8 cellular contexts compared by ENCODE assay signal in the genomic region with DNA sequence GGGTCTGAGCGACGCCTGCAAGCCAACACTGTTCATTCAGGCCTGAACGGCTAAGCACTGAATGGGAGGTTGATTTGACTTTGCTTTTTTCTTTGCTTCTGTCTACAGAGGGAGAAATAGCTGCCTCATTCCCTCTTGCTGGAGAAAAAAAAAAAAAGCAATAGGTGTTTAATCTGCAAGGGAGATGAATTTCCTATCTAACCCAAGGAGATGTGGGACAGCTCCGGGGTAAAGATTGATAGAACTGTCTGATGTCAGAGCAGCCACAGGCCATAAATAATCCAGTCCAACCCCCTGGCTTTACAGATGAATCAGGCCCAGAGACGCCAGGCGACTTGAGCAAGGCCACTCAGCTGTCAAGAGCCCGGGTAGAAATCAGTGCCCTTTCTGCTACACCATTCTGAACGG.
A peak's percentile ranks its signal among the peaks of the same experiment; 100 is the strongest.
DNase-seq lines count a peak whose midpoint lies in the region; ATAC-seq and TF ChIP-seq lines count a peak whose summit lies in the region.

No MANE protein-coding gene starts in this region.

- peaks cover 7% of the 10 kb centered on the region for H3K27me3 Mint-ChIP-seq in brain

- ATAC-seq in GM18861 (IDR thresholded peaks at IDR 0.05; ENCODE audit: unreplicated experiment) (no peak), HG02970 (IDR thresholded peaks at IDR 0.05; ENCODE audit: low FRiP score, unreplicated experiment) (no peak), GM18505 (IDR thresholded peaks at IDR 0.05; ENCODE audit: unreplicated experiment) (no peak)

- peak overlapping the region; percentile 98 for H3K9ac ChIP-seq in KMS-11
- H3K9ac ChIP-seq in mucosa of rectum (ENCODE audit: low read depth in 1 of 2, low read length in 2 of 2): peak overlapping the region; percentile 38 to 77

- peaks cover 8% of the 10 kb centered on the region for H3K36me3 Mint-ChIP-seq in brain

- H3K79me2 ChIP-seq in KMS-11 (ENCODE audit: insufficient read depth, low read depth): no peaks in the 10 kb centered on the region

- peaks cover 66% of the 10 kb centered on the region for H3K4me1 Mint-ChIP-seq in brain

- DNase-seq in A172 (ENCODE audit: low spot score) (peak; percentile 36), SW480 (ENCODE audit: low spot score) (no peak)

- H3K36me3 ChIP-seq in KMS-11 (ENCODE audit: insufficient read depth) (no peaks in the 10 kb centered on the region), mucosa of rectum (ENCODE audit: control insufficient read depth in 2 of 2, insufficient read depth in 2 of 2, low read length in 2 of 2) (no peaks in the 10 kb centered on the region)

- no peak for TF ChIP-seq CTCF in KMS-11 (conservative IDR thresholded peaks at IDR 0.05; ENCODE audit: low read depth, low read length)
- no peak for TF ChIP-seq CTCF in brain (conservative IDR thresholded peaks at IDR 0.05)

- no peak for TF ChIP-seq POLR2A in GM18505 (IDR thresholded peaks at IDR 0.05; ENCODE audit: borderline replicate concordance, extremely low read depth, insufficient read depth, insufficient read length)

- H2AFZ ChIP-seq in KMS-11 (ENCODE audit: low read depth): peak overlapping the region; percentile 90

- no peaks in the 10 kb centered on the region for H4K20me1 ChIP-seq in KMS-11 (ENCODE audit: insufficient read depth)

- H3K4me1 ChIP-seq in KMS-11 (ENCODE audit: low read depth, poor library complexity, severe bottlenecking) (peaks cover 36% of the 10 kb centered on the region), mucosa of rectum (ENCODE audit: control insufficient read depth in 2 of 2, insufficient read depth in 2 of 2, low read length in 2 of 2) (peaks cover 5 to 8% of the 10 kb centered on the region in 2 donors)

- H3K4me3 Mint-ChIP-seq in brain: peak overlapping the region; percentile 86 to 89 (median 88)

- H3K27ac ChIP-seq in KMS-11 (peak overlapping the region; percentile 70), mucosa of rectum (ENCODE audit: low read depth in 2 of 2, low read length in 2 of 2) (peak overlapping the region; percentile 75 to 87)

- no peaks in the 10 kb centered on the region for H3K27me3 ChIP-seq in KMS-11 (ENCODE audit: insufficient read depth, low read depth)
- H3K27me3 ChIP-seq in mucosa of rectum (ENCODE audit: control insufficient read depth in 2 of 2, insufficient read depth in 2 of 2, low read length in 2 of 2): no peaks in the 10 kb centered on the region

- H3K9me3 ChIP-seq in mucosa of rectum (ENCODE audit: control insufficient read depth in 2 of 2, low read length in 2 of 2): no peaks in the 10 kb centered on the region

- H3K27ac Mint-ChIP-seq in brain: peak overlapping the region; percentile 99 to 100 (median 99)

- peak overlapping the region; percentile 81 for H3K4me2 ChIP-seq in KMS-11

- H3K4me3 ChIP-seq in KMS-11 (IDR thresholded peaks at IDR 0.05; ENCODE audit: insufficient read depth, low read depth, low read length): no peak overlapping the region
- H3K4me3 ChIP-seq in mucosa of rectum (ENCODE audit: low read length in 2 of 2): peak overlapping the region; percentile 62 to 74

- peaks cover 3 to 13% (median 6%) of the 10 kb centered on the region in 5 experiments for H3K9me3 Mint-ChIP-seq in brain
